ENCODE assay signal across 1 cellular context in genomic region chr3:78919021-78919755, GRCh38.
A peak's percentile ranks its signal among the peaks of the same experiment; 100 is the strongest.
TF ChIP-seq lines count a peak whose summit lies in the region.

No MANE protein-coding gene starts in this region.

TF ChIP-seq in HepG2, 621 proteins besides CTCF, POLR2A, EP300 and RAD21 (continued from another document and continues in another):
- 0 out of 2 replicates have a peak, but pooled peaks have one; percentile 11 for TF ChIP-seq PPARG (CRISPR knock-in tag; conservative IDR thresholded peaks at IDR 0.05)
- TF ChIP-seq ERF (CRISPR knock-in tag; IDR thresholded peaks at IDR 0.05), result no peak
- no peak for TF ChIP-seq ZNF282 (IDR thresholded peaks at IDR 0.05; ENCODE audit: partially characterized antibody)
- TF ChIP-seq KAT2B (IDR thresholded peaks at IDR 0.05; ENCODE audit: borderline replicate concordance, low read depth, low read length), result peak; percentile 85
- TF ChIP-seq ZNF7 (CRISPR knock-in tag; IDR thresholded peaks at IDR 0.05), result no peak
- peak; percentile 34; the same call in 1 of the 2 replicates for TF ChIP-seq HNF4A (CRISPR knock-in tag; IDR thresholded peaks at IDR 0.05)
- TF ChIP-seq ZNF430 (CRISPR knock-in tag; IDR thresholded peaks at IDR 0.05), result no peak
- TF ChIP-seq ATF1 (CRISPR knock-in tag; IDR thresholded peaks at IDR 0.05), result peak; percentile 53; the same call in 1 of the 2 replicates
- peak; percentile 34; the same call in 1 of the 2 replicates for TF ChIP-seq FOXK1 (CRISPR knock-in tag; IDR thresholded peaks at IDR 0.05; ENCODE audit: borderline replicate concordance, low read depth)
- TF ChIP-seq ZBTB37 (CRISPR knock-in tag; IDR thresholded peaks at IDR 0.05), result 0 out of 2 replicates have a peak, but pooled peaks have one; percentile 51
- 0 out of 2 replicates have a peak, but pooled peaks have one; percentile 62 for TF ChIP-seq DNMT3B (CRISPR knock-in tag; conservative IDR thresholded peaks at IDR 0.05)
- TF ChIP-seq NR2F2 (IDR thresholded peaks at IDR 0.05; ENCODE audit: borderline replicate concordance, low read depth), result peak; percentile 61; the same call in 1 of the 2 replicates
- peak; percentile 55; the same call in 1 of the 2 replicates for TF ChIP-seq MED1 (CRISPR knock-in tag; IDR thresholded peaks at IDR 0.05)
- 0 out of 2 replicates have a peak, but pooled peaks have one; percentile 50 for TF ChIP-seq ZMYM2 (CRISPR knock-in tag; IDR thresholded peaks at IDR 0.05)
- TF ChIP-seq ZNF609 (CRISPR knock-in tag; IDR thresholded peaks at IDR 0.05; ENCODE audit: borderline replicate concordance), result peak; percentile 76; the same call in 1 of the 2 replicates
- peak; percentile 82; the same call in 1 of the 2 replicates for TF ChIP-seq ZNF280D (CRISPR knock-in tag; IDR thresholded peaks at IDR 0.05)
- peak; percentile 63; the same call in 1 of the 2 replicates for TF ChIP-seq NCOA2 (CRISPR knock-in tag; IDR thresholded peaks at IDR 0.05)
- 0 out of 2 replicates have a peak, but pooled peaks have one; percentile 21 for TF ChIP-seq MYPOP (CRISPR knock-in tag; IDR thresholded peaks at IDR 0.05)
- peak; percentile 10; the same call in 1 of the 2 replicates for TF ChIP-seq SOX5 (CRISPR knock-in tag; IDR thresholded peaks at IDR 0.05; ENCODE audit: borderline replicate concordance)
- TF ChIP-seq ZNF501 (CRISPR knock-in tag; IDR thresholded peaks at IDR 0.05), result no peak
- TF ChIP-seq RARA (CRISPR knock-in tag; IDR thresholded peaks at IDR 0.05), result peak; percentile 55
- TF ChIP-seq ZNF503 (CRISPR knock-in tag; IDR thresholded peaks at IDR 0.05), result peak; percentile 10; the same call in 1 of the 2 replicates
- peak; percentile 56 for TF ChIP-seq SAP130 (CRISPR knock-in tag; IDR thresholded peaks at IDR 0.05; ENCODE audit: low read depth)
- peak; percentile 51; the same call in 1 of the 2 replicates for TF ChIP-seq ZBTB20 (CRISPR knock-in tag; IDR thresholded peaks at IDR 0.05; ENCODE audit: borderline replicate concordance, low read depth)
- no peak for TF ChIP-seq PAF1 (CRISPR knock-in tag; IDR thresholded peaks at IDR 0.05)
- peak; percentile 37 for TF ChIP-seq ASH2L (IDR thresholded peaks at IDR 0.05; ENCODE audit: insufficient read length, low read depth, low read length)
- no peak for TF ChIP-seq HNRNPH1 (optimal IDR thresholded peaks at IDR 0.05; ENCODE audit: low read depth, low read length)
- TF ChIP-seq CREB1 (IDR thresholded peaks at IDR 0.05), result peak; percentile 57; the same call in 1 of the 2 replicates
- peak; percentile 70 for TF ChIP-seq CREB1 (CRISPR knock-in tag; IDR thresholded peaks at IDR 0.05)
- TF ChIP-seq FOXA1 (IDR thresholded peaks at IDR 0.05), result peak; percentile 77
- TF ChIP-seq FOXA1 (CRISPR knock-in tag; IDR thresholded peaks at IDR 0.05), result peak; percentile 89
- 0 out of 2 replicates have a peak, but pooled peaks have one; percentile 34 for TF ChIP-seq GZF1 (CRISPR knock-in tag; IDR thresholded peaks at IDR 0.05)
- TF ChIP-seq PAXIP1 (CRISPR knock-in tag; conservative IDR thresholded peaks at IDR 0.05), result peak; percentile 84
- peak in 1 of 2 experiments; percentile 97; a peak in 2 of 4 replicates for TF ChIP-seq ATF4 (CRISPR knock-in tag; IDR thresholded peaks at IDR 0.05)
- TF ChIP-seq ZNF160 (CRISPR knock-in tag; IDR thresholded peaks at IDR 0.05), result 0 out of 2 replicates have a peak, but pooled peaks have one; percentile 31
- TF ChIP-seq ZNF292 (CRISPR knock-in tag; IDR thresholded peaks at IDR 0.05; ENCODE audit: borderline replicate concordance, low read depth), result peak; percentile 83; the same call in 1 of the 2 replicates
- peak; percentile 49; the same call in 1 of the 2 replicates for TF ChIP-seq RCOR2 (CRISPR knock-in tag; IDR thresholded peaks at IDR 0.05)
- TF ChIP-seq GABPA (IDR thresholded peaks at IDR 0.05; ENCODE audit: low read depth, low read length), result no peak
- peak; percentile 21; the same call in 1 of the 2 replicates for TF ChIP-seq GABPA (CRISPR knock-in tag; IDR thresholded peaks at IDR 0.05; ENCODE audit: low read depth)
- TF ChIP-seq THAP11 (CRISPR knock-in tag; IDR thresholded peaks at IDR 0.05), result peak; percentile 11; the same call in 1 of the 2 replicates
- TF ChIP-seq ZNF660 (CRISPR knock-in tag; IDR thresholded peaks at IDR 0.05; ENCODE audit: borderline replicate concordance, low read depth), result no peak
- TF ChIP-seq TFE3 (CRISPR knock-in tag; IDR thresholded peaks at IDR 0.05), result peak; percentile 54
- TF ChIP-seq TCF7 (IDR thresholded peaks at IDR 0.05; ENCODE audit: low read depth), result peak; percentile 35; the same call in 1 of the 2 replicates
- 0 out of 2 replicates have a peak, but pooled peaks have one; percentile 18 for TF ChIP-seq HHEX (CRISPR knock-in tag; IDR thresholded peaks at IDR 0.05)
